Comparison of ENCODE assay signal across 8 cellular contexts in genomic region chr7:45203947-45204445, GRCh38. TPM values are rescaled to one million over a fixed set of nuclear protein-coding genes. Genes with fewer than 3 reads are reported as not detected.
DNase-seq lines count a peak whose midpoint lies in the region; ATAC-seq and TF ChIP-seq lines count a peak whose summit lies in the region.

No MANE protein-coding gene starts in this region.

- no TSS peak for BruUV-seq in Calu3 (replicated peaks; lab: Mats Ljungman, UMichigan)

- peaks cover 100% of the 10 kb centered on the region for H3K27me3 Mint-ChIP-seq in Calu3 (ENCODE audit: unreplicated experiment)

- TF ChIP-seq EP300 in gastroesophageal sphincter (IDR thresholded peaks at IDR 0.05): no peak

- peak; percentile 97 for ATAC-seq in GM21447 (IDR thresholded peaks at IDR 0.05; ENCODE audit: unreplicated experiment)
- ATAC-seq in gastroesophageal sphincter: peak; percentile 80

- H3K4me3 ChIP-seq in gastroesophageal sphincter: peak overlapping the region in 1 of 2 donors; percentile 38

- H3K4me1 ChIP-seq in gastroesophageal sphincter: peaks cover 0 to 16% (median 7%) of the 10 kb centered on the region in 3 donors

- TF ChIP-seq CTCF in gastroesophageal sphincter (IDR thresholded peaks at IDR 0.05) (no peak), Calu3 (IDR thresholded peaks at IDR 0.05; ENCODE audit: unreplicated experiment) (no peak)

- DNase-seq in ELR (ENCODE audit: low read depth) (peak; percentile 15), NAMALWA (ENCODE audit: low spot score) (peak; percentile 21), Calu3 (no peak), DMS153 treated with DMSO at 0.1 percent for 48 hours (lab: John Stamatoyannopoulos, UW; ENCODE audit: unreplicated experiment) (no peak)
- no peak for DNase-seq in stimulated activated CD4-positive, alpha-beta T cell treated with anti-CD3 and anti-CD28 coated beads, Interleukin-4, amount 100 ng/mL, for 4 hours
- no peak for DNase-seq in activated CD8-positive, alpha-beta memory T cell treated with anti-CD3 and anti-CD28 coated beads, Interleukin-2, amount 50 U/mL, for 4 hours

- peak overlapping the region in 3 of 4 donors; percentile 60 to 70 (median 70) for H3K27ac ChIP-seq in gastroesophageal sphincter

- H3K4me1 Mint-ChIP-seq in Calu3 (ENCODE audit: low read depth, unreplicated experiment): no peaks in the 10 kb centered on the region

- H3K9me3 ChIP-seq in gastroesophageal sphincter: no peaks in the 10 kb centered on the region

- intact Hi-C loops in Calu3 (cut with micrococcal nuclease; ENCODE audit: unreplicated experiment): no loop called here

- no peaks in the 10 kb centered on the region for H3K9me3 Mint-ChIP-seq in Calu3 (ENCODE audit: low read depth, unreplicated experiment)

- TF ChIP-seq POLR2A in gastroesophageal sphincter (IDR thresholded peaks at IDR 0.05): no peak

- H3K36me3 Mint-ChIP-seq in Calu3 (ENCODE audit: insufficient read depth, unreplicated experiment): no peaks in the 10 kb centered on the region

- H3K4me3 Mint-ChIP-seq in Calu3 (ENCODE audit: low read depth, unreplicated experiment): no peak overlapping the region

- CTCF ChIA-PET in Calu3 (lab: Charles Lee): interaction anchor here (1.5 to 2.5 kb wide), 2 partner anchors 13 to 17 kb away, joined by 4 to 8 read pairs; no protein-coding TSS in a partner anchor

- WGBS in gastroesophageal sphincter (ENCODE audit: low coverage in 1 of 2), 2 donors: 26 to 35% methylated on average over 2 of the region's 2 CpGs

- H3K27me3 ChIP-seq in gastroesophageal sphincter: no peaks in the 10 kb centered on the region

- H3K27ac Mint-ChIP-seq in Calu3 (ENCODE audit: unreplicated experiment): no peak overlapping the region

- H3K36me3 ChIP-seq in gastroesophageal sphincter: no peaks in the 10 kb centered on the region

RNA-seq across cellular contexts. Expression of gene RAMP3, which starts 46.4 kb away (rescaled TPM):
- total RNA-seq in gastroesophageal sphincter (10 to 100 TPM; 31.9 to 66.5 (median 46.1) TPM), Calu3 (2022) (not detected in 2 replicates)

Comparison
In these comparisons a context has a peak if more than half of its experiments do, and no peak if none do; other contexts are left out.
1. DNase-seq: peak in ELR (single experiment) and NAMALWA (single experiment); none in Calu3 (single experiment), stimulated activated CD4-positive, alpha-beta T cell treated with anti-CD3 and anti-CD28 coated beads, Interleukin-4, amount 100 ng/mL, for 4 hours (0 of 2), activated CD8-positive, alpha-beta memory T cell treated with anti-CD3 and anti-CD28 coated beads, Interleukin-2, amount 50 U/mL, for 4 hours (single experiment) and DMS153 treated with DMSO at 0.1 percent for 48 hours (single experiment).
2. RNA of gene RAMP3, which starts 46.4 kb away (total RNA-seq): 31.9 to 66.5 TPM in gastroesophageal sphincter; not detected in Calu3; every median in the first group is over 10 times any median in the second.